Comparison of ENCODE assay signal across 3 cellular contexts in the genomic region with DNA sequence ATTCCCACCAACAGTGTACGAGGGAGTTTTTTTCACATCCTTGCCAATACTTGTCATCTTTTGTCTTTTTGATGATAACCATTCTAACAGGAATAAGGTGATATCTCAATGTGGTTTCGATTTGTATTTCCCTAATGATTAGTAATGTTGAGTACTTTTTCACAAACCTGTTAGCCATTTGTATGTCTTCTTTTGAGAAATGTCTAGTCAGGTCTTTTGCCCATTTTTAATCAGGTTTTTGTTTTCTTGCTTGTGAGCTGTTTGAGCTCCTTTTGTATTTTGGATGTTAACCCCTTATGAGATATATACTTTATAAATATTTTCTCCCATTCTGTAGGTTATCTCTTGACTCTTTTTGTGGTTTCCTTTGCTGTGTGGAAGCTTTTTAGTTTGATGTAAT.
TF ChIP-seq lines count a peak whose summit lies in the region.

No MANE protein-coding gene starts in this region.

TF ChIP-seq in A549, 52 proteins besides CTCF, POLR2A, EP300 and RAD21:
- no peak for TF ChIP-seq CEBPB (IDR thresholded peaks at IDR 0.05)
- TF ChIP-seq MAFK (IDR thresholded peaks at IDR 0.05; ENCODE audit: partially characterized antibody), result peak; percentile 71

TF ChIP-seq in IMR-90, 13 proteins besides CTCF, POLR2A, EP300 and RAD21:
- no peak for TF ChIP-seq SMC3 (IDR thresholded peaks at IDR 0.05; ENCODE audit: low read depth, low read length)
- no peak for TF ChIP-seq CEBPB (IDR thresholded peaks at IDR 0.05; ENCODE audit: low read depth, low read length)
- TF ChIP-seq MAFK (IDR thresholded peaks at IDR 0.05; ENCODE audit: low read depth, low read length), result peak; percentile 47
- TF ChIP-seq MAZ (IDR thresholded peaks at IDR 0.05; ENCODE audit: borderline replicate concordance, low read depth, low read length), result no peak
- TF ChIP-seq, protein P1, sequence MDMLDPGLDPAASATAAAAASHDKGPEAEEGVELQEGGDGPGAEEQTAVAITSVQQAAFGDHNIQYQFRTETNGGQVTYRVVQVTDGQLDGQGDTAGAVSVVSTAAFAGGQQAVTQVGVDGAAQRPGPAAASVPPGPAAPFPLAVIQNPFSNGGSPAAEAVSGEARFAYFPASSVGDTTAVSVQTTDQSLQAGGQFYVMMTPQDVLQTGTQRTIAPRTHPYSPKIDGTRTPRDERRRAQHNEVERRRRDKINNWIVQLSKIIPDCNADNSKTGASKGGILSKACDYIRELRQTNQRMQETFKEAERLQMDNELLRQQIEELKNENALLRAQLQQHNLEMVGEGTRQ (IDR thresholded peaks at IDR 0.05; ENCODE audit: low read depth, low read length), result no peak
- no peak for TF ChIP-seq BHLHE40 (IDR thresholded peaks at IDR 0.05; ENCODE audit: low read depth, low read length)
- TF ChIP-seq FOS (IDR thresholded peaks at IDR 0.05; ENCODE audit: low read depth, low read length), result no peak
TF ChIP-seq in IMR-90: peak in this region for 1.

TF ChIP-seq in H1, 55 proteins besides CTCF, POLR2A, EP300 and RAD21:
- no peak for TF ChIP-seq FOSL1 (IDR thresholded peaks at IDR 0.05; ENCODE audit: insufficient read depth, low read depth, low read length)
- no peak for TF ChIP-seq SIRT6 (IDR thresholded peaks at IDR 0.05; ENCODE audit: low read length)
- TF ChIP-seq, protein P1 (IDR thresholded peaks at IDR 0.05; ENCODE audit: low read length), result no peak
- TF ChIP-seq CHD7 (IDR thresholded peaks at IDR 0.05; ENCODE audit: insufficient replicate concordance, low read length), result no peak
- no peak for TF ChIP-seq PHF8 (conservative IDR thresholded peaks at IDR 0.05; ENCODE audit: low read depth, low read length)
- TF ChIP-seq, protein P2, sequence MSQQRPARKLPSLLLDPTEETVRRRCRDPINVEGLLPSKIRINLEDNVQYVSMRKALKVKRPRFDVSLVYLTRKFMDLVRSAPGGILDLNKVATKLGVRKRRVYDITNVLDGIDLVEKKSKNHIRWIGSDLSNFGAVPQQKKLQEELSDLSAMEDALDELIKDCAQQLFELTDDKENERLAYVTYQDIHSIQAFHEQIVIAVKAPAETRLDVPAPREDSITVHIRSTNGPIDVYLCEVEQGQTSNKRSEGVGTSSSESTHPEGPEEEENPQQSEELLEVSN (IDR thresholded peaks at IDR 0.05), result no peak
- TF ChIP-seq TCF12 (IDR thresholded peaks at IDR 0.05; ENCODE audit: low read depth, low read length), result no peak
- TF ChIP-seq SP2 (IDR thresholded peaks at IDR 0.05; ENCODE audit: low read length), result no peak
- no peak for TF ChIP-seq BCL11A (IDR thresholded peaks at IDR 0.05; ENCODE audit: low read depth in 2 of 2, low read length in 2 of 2)
- no peak for TF ChIP-seq SIN3A (conservative IDR thresholded peaks at IDR 0.05 in 1 of 2, IDR thresholded peaks at IDR 0.05 in 1 of 2; ENCODE audit: low read depth in 1 of 2, low read length in 2 of 2)
- TF ChIP-seq BACH1 (IDR thresholded peaks at IDR 0.05; ENCODE audit: low read length), result no peak
- TF ChIP-seq RFX5 (IDR thresholded peaks at IDR 0.05; ENCODE audit: borderline replicate concordance, low read depth, low read length), result no peak
- no peak for TF ChIP-seq SIX5 (IDR thresholded peaks at IDR 0.05; ENCODE audit: low read depth, low read length)
